In the genomic region with DNA sequence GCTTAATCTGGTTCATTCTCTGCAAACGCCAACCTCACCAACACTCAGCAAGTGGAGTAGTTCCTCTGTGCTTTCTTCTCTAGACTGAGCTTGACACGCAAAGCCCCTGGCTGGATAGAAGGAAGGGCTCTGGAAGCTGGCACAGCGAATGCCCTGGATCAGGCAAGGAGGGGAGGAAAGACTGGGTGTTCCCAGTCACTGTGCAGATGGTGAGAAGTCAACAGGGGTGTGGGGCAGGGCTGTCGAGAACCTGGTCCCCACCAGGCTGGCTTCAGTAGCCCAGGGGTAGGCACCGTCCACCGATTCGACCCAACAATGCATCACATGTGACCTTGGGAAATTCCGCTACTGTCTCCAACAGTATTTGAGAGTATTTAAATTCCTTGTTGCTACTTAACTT, we compare ENCODE assay signal across 14 cellular contexts.
DNase-seq lines count a peak whose midpoint lies in the region; ATAC-seq and TF ChIP-seq lines count a peak whose summit lies in the region.
"Had no signal": no experiment of that assay in that cellular context is flagged by ENCODE, and none has a peak within 500 bp of the region (broad histone marks: within the 10 kb centered on the region; RNA-seq: fewer than 3 reads in every experiment).

No MANE protein-coding gene starts in this region.

- H3K9me3 Mint-ChIP-seq in CD14-positive monocyte = no peaks in the 10 kb centered on the region
- H3K9me3 Mint-ChIP-seq: CD8-positive, alpha-beta memory T cell had no signal

- no peaks in the 10 kb centered on the region for H3K79me2 ChIP-seq in trophoblast cell (ENCODE audit: control insufficient read depth, insufficient read depth, low read length, poor library complexity)

- H3K27me3 Mint-ChIP-seq in CD14-positive monocyte (ENCODE audit: low read depth in 3 of 3) = peaks cover 1 to 2% (median 1%) of the 10 kb centered on the region in 3 donors

- H3K36me3 ChIP-seq in SK-N-MC (ENCODE audit: insufficient read depth, low read length) (peaks cover 92% of the 10 kb centered on the region), mesenchymal stem cell (ENCODE audit: control insufficient read depth in 1 of 2, insufficient read depth in 2 of 2, low read depth in 1 of 2, low read length in 2 of 2) (peaks cover 29 to 35% of the 10 kb centered on the region in 2 experiments), trophoblast cell (ENCODE audit: control insufficient read depth in 1 of 2, insufficient read depth in 2 of 2, low read length in 2 of 2) (peaks cover 4% of the 10 kb centered on the region in 2 experiments), upper lobe of right lung (no peaks in the 10 kb centered on the region), esophagus muscularis mucosa (peaks cover 3 to 14% (median 9%) of the 10 kb centered on the region in 4 donors)

- no peak overlapping the region for H2BK15ac ChIP-seq in mesenchymal stem cell (ENCODE audit: low read depth, poor library complexity, severe bottlenecking)

- H3K23ac ChIP-seq in mesenchymal stem cell (ENCODE audit: low read length in 2 of 2) = no peak overlapping the region
- no peak overlapping the region for H3K23ac ChIP-seq in trophoblast cell (ENCODE audit: low read length)

- H3K27ac Mint-ChIP-seq in CD14-positive monocyte = peak overlapping the region in 1 of 7 donors; percentile 40
- H3K27ac Mint-ChIP-seq: CD8-positive, alpha-beta memory T cell had no signal

- H3K4me2 ChIP-seq in mesenchymal stem cell (ENCODE audit: low read length, poor library complexity, severe bottlenecking) = no peak overlapping the region
- H3K4me2 ChIP-seq in trophoblast cell (ENCODE audit: low read length) = no peak overlapping the region
- H3K4me2 ChIP-seq: A549 had no signal

- H2BK5ac ChIP-seq in mesenchymal stem cell (ENCODE audit: low read depth, low read length, poor library complexity, severe bottlenecking) = no peak overlapping the region
- no peak overlapping the region for H2BK5ac ChIP-seq in trophoblast cell (ENCODE audit: low read depth, low read length, poor library complexity)

- H2AK5ac ChIP-seq in mesenchymal stem cell (ENCODE audit: low read length, severe bottlenecking) (peak overlapping the region; percentile 41), trophoblast cell (ENCODE audit: low read length) (no peak overlapping the region)

- ATAC-seq in upper lobe of right lung = no peak
- ATAC-seq: A549, HCT116, HepG2 had no signal

- H3K4me3 ChIP-seq in SK-N-MC (no peak overlapping the region), mesenchymal stem cell (ENCODE audit: insufficient read depth in 1 of 2, low read depth in 1 of 2, low read length in 2 of 2) (no peak overlapping the region), trophoblast cell (ENCODE audit: low read depth, low read length) (no peak overlapping the region), upper lobe of right lung (no peak overlapping the region), esophagus muscularis mucosa (no peak overlapping the region)
- H3K4me3 ChIP-seq: A549 had no signal

- peak overlapping the region; percentile 57; the same call in 1 of the 2 replicates for H3K27ac ChIP-seq in SK-N-MC
- no peak overlapping the region for H3K27ac ChIP-seq in mesenchymal stem cell (ENCODE audit: low read length, poor library complexity, severe bottlenecking)
- no peak overlapping the region for H3K27ac ChIP-seq in trophoblast cell (ENCODE audit: low read depth, low read length)
- H3K27ac ChIP-seq in upper lobe of right lung = no peak overlapping the region
- no peak overlapping the region for H3K27ac ChIP-seq in esophagus muscularis mucosa (replicated peaks in 1 of 4)
- H3K27ac ChIP-seq: A549 had no signal

- H3K9ac ChIP-seq in SK-N-MC (ENCODE audit: insufficient read length) (no peak overlapping the region), mesenchymal stem cell (ENCODE audit: low read length) (no peak overlapping the region), trophoblast cell (ENCODE audit: low read length) (peak overlapping the region; percentile 7)

- intact Hi-C loops in upper lobe of right lung (cut with DNase I) = no loop called here
- intact Hi-C loops in esophagus muscularis mucosa (cut with DNase I) = no loop called here
- intact Hi-C loops in CD14-positive monocyte (cut with micrococcal nuclease) = no loop called here

- no peak overlapping the region for H4K12ac ChIP-seq in trophoblast cell (ENCODE audit: low read depth, low read length)

- H3K4ac ChIP-seq in mesenchymal stem cell (ENCODE audit: low read depth in 1 of 2, low read length in 2 of 2) = no peak overlapping the region
- H3K4ac ChIP-seq in trophoblast cell (ENCODE audit: low read depth, low read length) = no peak overlapping the region

- H2BK12ac ChIP-seq in mesenchymal stem cell (ENCODE audit: low read length in 2 of 2) (peak overlapping the region in 1 of 2 experiments; percentile 29), trophoblast cell (ENCODE audit: low read length) (no peak overlapping the region)

- peaks cover 21 to 42% of the 10 kb centered on the region in 2 donors for H3K36me3 Mint-ChIP-seq in CD14-positive monocyte
- H3K36me3 Mint-ChIP-seq: CD8-positive, alpha-beta memory T cell had no signal

- TF ChIP-seq EP300 in esophagus muscularis mucosa (IDR thresholded peaks at IDR 0.05) = no peak

- H2AFZ ChIP-seq in mesenchymal stem cell (ENCODE audit: low read depth, low read length) (no peak overlapping the region), trophoblast cell (ENCODE audit: insufficient read depth, low read length, poor library complexity) (no peak overlapping the region)

- no peak for TF ChIP-seq POLR2A in esophagus muscularis mucosa (IDR thresholded peaks at IDR 0.05; ENCODE audit: low read depth)

- no peak overlapping the region for H2BK120ac ChIP-seq in mesenchymal stem cell (ENCODE audit: low read depth, low read length)
- no peak overlapping the region for H2BK120ac ChIP-seq in trophoblast cell (ENCODE audit: insufficient read depth, low read length, poor library complexity)

- WGBS in mesenchymal stem cell = 98% methylated on average over 6 of the region's 8 CpGs
- WGBS in trophoblast cell (ENCODE audit: extremely low coverage, insufficient coverage, insufficient read length) = no CpG with 5 or more reads among the region's 8 CpGs
- 95% methylated on average over 8 of the region's 8 CpGs for WGBS in esophagus muscularis mucosa

- H3K4me3 Mint-ChIP-seq in CD14-positive monocyte = no peak overlapping the region
- H3K4me3 Mint-ChIP-seq: CD8-positive, alpha-beta memory T cell had no signal

- H3K9me3 ChIP-seq in SK-N-MC (ENCODE audit: low read depth, low read length) = no peaks in the 10 kb centered on the region
- no peaks in the 10 kb centered on the region for H3K9me3 ChIP-seq in mesenchymal stem cell (ENCODE audit: control insufficient read depth, low read length)
- H3K9me3 ChIP-seq in trophoblast cell (ENCODE audit: insufficient read depth, low read depth, low read length) = peaks cover 7% of the 10 kb centered on the region
- no peaks in the 10 kb centered on the region for H3K9me3 ChIP-seq in upper lobe of right lung
- H3K9me3 ChIP-seq in esophagus muscularis mucosa = no peaks in the 10 kb centered on the region
- H3K9me3 ChIP-seq: A549, Caco-2 had no signal

- H3K14ac ChIP-seq in mesenchymal stem cell (ENCODE audit: low read length in 2 of 2) = no peak overlapping the region
- no peak overlapping the region for H3K14ac ChIP-seq in trophoblast cell (ENCODE audit: low read length)

- H3K79me1 ChIP-seq in mesenchymal stem cell (replicated peaks; ENCODE audit: low read length, poor library complexity, severe bottlenecking) (peaks cover 37% of the 10 kb centered on the region), trophoblast cell (ENCODE audit: low read length) (no peaks in the 10 kb centered on the region)

- H4K91ac ChIP-seq in mesenchymal stem cell (ENCODE audit: low read length) (no peak overlapping the region), trophoblast cell (ENCODE audit: low read depth, low read length) (no peak overlapping the region)

- TF ChIP-seq CTCF in upper lobe of right lung (IDR thresholded peaks at IDR 0.05) (no peak), esophagus muscularis mucosa (IDR thresholded peaks at IDR 0.05) (no peak), CD14-positive monocyte (IDR thresholded peaks at IDR 0.05) (no peak)

- H3K4me1 ChIP-seq in mesenchymal stem cell (ENCODE audit: control insufficient read depth, insufficient read depth, low read depth, low read length) = peaks cover 26% of the 10 kb centered on the region
- no peaks in the 10 kb centered on the region for H3K4me1 ChIP-seq in trophoblast cell (ENCODE audit: control insufficient read depth in 1 of 2, insufficient read depth in 2 of 2, low read length in 2 of 2)
- no peaks in the 10 kb centered on the region for H3K4me1 ChIP-seq in upper lobe of right lung
- peaks cover 0 to 49% (median 29%) of the 10 kb centered on the region in 4 donors for H3K4me1 ChIP-seq in esophagus muscularis mucosa
- H3K4me1 ChIP-seq: A549, Caco-2 had no signal

- DNase-seq in SK-N-MC (ENCODE audit: low read depth, low spot score) = no peak
- no peak for DNase-seq in mesenchymal stem cell
- no peak for DNase-seq in trophoblast cell
- DNase-seq in upper lobe of right lung = peak; percentile 29
- DNase-seq in dermis blood vessel endothelial cell = no peak
- no peak for DNase-seq in esophagus muscularis mucosa (ENCODE audit: extremely low spot score)
- DNase-seq in CD14-positive monocyte (ENCODE audit: low spot score) = no peak
- DNase-seq: CD8-positive, alpha-beta memory T cell; DMS53; GF-D8 had no signal

- H3K4me1 Mint-ChIP-seq in CD14-positive monocyte = peaks cover 32% of the 10 kb centered on the region

- H4K8ac ChIP-seq in mesenchymal stem cell (ENCODE audit: low read length) (peak overlapping the region; percentile 35), trophoblast cell (ENCODE audit: low read depth, low read length) (no peak overlapping the region)

- H3K27me3 ChIP-seq in mesenchymal stem cell (ENCODE audit: control insufficient read depth in 1 of 2, insufficient read depth in 1 of 2, low read length in 2 of 2) (no peaks in the 10 kb centered on the region), trophoblast cell (ENCODE audit: insufficient read depth, low read length) (no peaks in the 10 kb centered on the region), upper lobe of right lung (no peaks in the 10 kb centered on the region), esophagus muscularis mucosa (no peaks in the 10 kb centered on the region)

- H3K18ac ChIP-seq in mesenchymal stem cell (ENCODE audit: low read depth in 1 of 2, low read length in 2 of 2) = no peak overlapping the region
- no peak overlapping the region for H3K18ac ChIP-seq in trophoblast cell (ENCODE audit: low read length)
